In genomic region chr1:11706292-11706691, GRCh38 we compare ENCODE assay signal across 21 cellular contexts. TPM values are rescaled to one million over a fixed set of nuclear protein-coding genes. Genes with fewer than 3 reads are reported as not detected.
DNase-seq lines count a peak whose midpoint lies in the region; ATAC-seq, FAIRE-seq and TF ChIP-seq lines count a peak whose summit lies in the region.
"Had no signal": no experiment of that assay in that cellular context is flagged by ENCODE, and none has a peak within 500 bp of the region (broad histone marks: within the 10 kb centered on the region; RNA-seq: fewer than 3 reads in every experiment).

No MANE protein-coding gene starts in this region.

- H3K4me3 ChIP-seq in A549 (no peak overlapping the region), foreskin fibroblast (ENCODE audit: low read depth in 1 of 2, low read length in 2 of 2) (no peak overlapping the region)

- no peak for FAIRE-seq in A549 (lab: Jason Lieb, UNC)
- FAIRE-seq: GM12892, GM18507 had no signal

- 39% methylated on average over 4 of the region's 14 CpGs for WGBS in A549 (ENCODE audit: missing lambda C conversion rate)
- WGBS in H9 (ENCODE audit: extremely low coverage, insufficient read length, low lambda C conversion rate): no CpG with 5 or more reads among the region's 14 CpGs

- H3K27ac ChIP-seq in A549 (no peak overlapping the region), H9 (ENCODE audit: insufficient read length, low read depth, low read length) (no peak overlapping the region)
- H3K27ac ChIP-seq: HL-60 had no signal

- H3K9me3 Mint-ChIP-seq in H9 (no peaks in the 10 kb centered on the region), chondrocyte (ENCODE audit: low read depth) (no peaks in the 10 kb centered on the region)
- H3K9me3 Mint-ChIP-seq: CD4-positive, alpha-beta memory T cell; HFFc6 had no signal

- H2BK5ac ChIP-seq in H9 (ENCODE audit: insufficient read length, low read length): no peak overlapping the region

- CTCF ChIA-PET in A549 (lab: Yijun Ruan, JAX): interaction anchor here (1.6 to 3.1 kb wide), 2 partner anchors 56 to 64 kb away, joined by 4 to 10 read pairs; no protein-coding TSS in a partner anchor

- H2BK20ac ChIP-seq in H9 (ENCODE audit: low read depth, low read length, poor library complexity, severe bottlenecking): no peak overlapping the region

- no peak overlapping the region for H3K4ac ChIP-seq in H9 (ENCODE audit: low read depth, low read length)

- H2AFZ ChIP-seq in H9 (ENCODE audit: low read length): no peak overlapping the region

- H3K4me2 ChIP-seq in A549: no peak overlapping the region
- no peak overlapping the region for H3K4me2 ChIP-seq in H9 (ENCODE audit: insufficient read depth, insufficient read length, low read length)

- H3K79me1 ChIP-seq in H9 (ENCODE audit: insufficient read depth, low read depth, low read length, poor library complexity, severe bottlenecking): no peaks in the 10 kb centered on the region

- H3K4me1 Mint-ChIP-seq in H9: peaks cover 46 to 53% of the 10 kb centered on the region in 2 experiments
- H3K4me1 Mint-ChIP-seq in chondrocyte (ENCODE audit: low read depth): peaks cover 3% of the 10 kb centered on the region
- H3K4me1 Mint-ChIP-seq: B cell; CD4-positive, alpha-beta memory T cell had no signal

- H2BK12ac ChIP-seq in H9 (ENCODE audit: insufficient read length, low read depth, low read length): no peak overlapping the region

- POLR2A ChIA-PET in A549 (lab: Yijun Ruan, JAX): no interaction called here

- H3K27ac Mint-ChIP-seq in H9: peak overlapping the region in 1 of 3 experiments; percentile 82; a peak in 1 of 7 replicates
- H3K27ac Mint-ChIP-seq in chondrocyte (ENCODE audit: unreplicated experiment): no peak overlapping the region
- H3K27ac Mint-ChIP-seq: B cell; CD4-positive, alpha-beta memory T cell; HFFc6 had no signal

- 0 out of 3 replicates have a peak, but pooled peaks cover 4% of the 10 kb centered on the region for H3K4me1 ChIP-seq in A549
- H3K4me1 ChIP-seq in H9 (ENCODE audit: insufficient read depth, low read length): peaks cover 4% of the 10 kb centered on the region; the same call in 1 of the 2 replicates

- TF ChIP-seq POLR2A in A549 (IDR thresholded peaks at IDR 0.05; ENCODE audit: low read length): no peak

- H3K36me3 Mint-ChIP-seq in H9 (ENCODE audit: insufficient read depth in 1 of 3, low read depth in 3 of 3) (peaks cover 9 to 21% (median 10%) of the 10 kb centered on the region in 3 experiments), chondrocyte (ENCODE audit: low read depth) (no peaks in the 10 kb centered on the region)
- H3K36me3 Mint-ChIP-seq: CD14-positive monocyte; CD4-positive, alpha-beta memory T cell had no signal

- H4K8ac ChIP-seq in H9 (replicated peaks; ENCODE audit: insufficient read length, low read depth, low read length): no peak overlapping the region

- H3K18ac ChIP-seq in H9 (ENCODE audit: insufficient read length, low read depth, low read length): no peak overlapping the region

- H3K27me3 Mint-ChIP-seq in H9 (ENCODE audit: low read depth): no peaks in the 10 kb centered on the region
- H3K27me3 Mint-ChIP-seq in chondrocyte (ENCODE audit: low read depth): peaks cover 33% of the 10 kb centered on the region

- no peak for TF ChIP-seq EP300 in A549 (IDR thresholded peaks at IDR 0.05)

- no peak overlapping the region for H2BK120ac ChIP-seq in H9 (ENCODE audit: low read depth, low read length, poor library complexity, severe bottlenecking)

- H4K20me1 ChIP-seq in H9 (ENCODE audit: control insufficient read depth, insufficient read depth, insufficient read length): peaks cover 4% of the 10 kb centered on the region

- no peaks in the 10 kb centered on the region; the same call in 1 of the 2 replicates for H3K79me2 ChIP-seq in H9 (ENCODE audit: insufficient read depth, low read length)

- no peak overlapping the region for H3K9ac ChIP-seq in H9 (ENCODE audit: extremely low read depth, insufficient read length, low read length)

- TF ChIP-seq CTCF in A549 (IDR thresholded peaks at IDR 0.05) (no peak), H9 (conservative IDR thresholded peaks at IDR 0.05) (no peak), chondrocyte (IDR thresholded peaks at IDR 0.05) (no peak), foreskin fibroblast (IDR thresholded peaks at IDR 0.05; ENCODE audit: low read depth, low read length) (no peak)

- TF ChIP-seq RAD21 in A549 (conservative IDR thresholded peaks at IDR 0.05 in 1 of 2, IDR thresholded peaks at IDR 0.05 in 1 of 2): no peak

- no peak for DNase-seq in A549 (ENCODE audit: low read depth in 1 of 2, low spot score in 1 of 2)
- DNase-seq in H9: peak; percentile 22
- peak; percentile 79 for DNase-seq in chondrocyte (ENCODE audit: low spot score)
- DNase-seq in foreskin fibroblast: no peak
- DNase-seq in ureter (ENCODE audit: low spot score): no peak
- DNase-seq in C1 segment of cervical spinal cord (lab: John Stamatoyannopoulos, UW): no peak
- DNase-seq: CD4-positive, alpha-beta memory T cell; DMS153; DMS79; GDM1; HFFc6; IMR-90; Karpas-422; KBM-7 had no signal

- H3K23ac ChIP-seq in H9 (ENCODE audit: insufficient read length, low read depth, low read length): no peak overlapping the region

- H4K91ac ChIP-seq in H9 (ENCODE audit: insufficient read length, low read depth, low read length): no peak overlapping the region

- no peak overlapping the region for H3K4me3 Mint-ChIP-seq in H9
- no peak overlapping the region for H3K4me3 Mint-ChIP-seq in chondrocyte (ENCODE audit: unreplicated experiment)
- H3K4me3 Mint-ChIP-seq: B cell; CD14-positive monocyte; CD4-positive, alpha-beta memory T cell; HFFc6 had no signal

- no peak overlapping the region for H3T11ph ChIP-seq in H9 (ENCODE audit: low read length)

- no peak overlapping the region for H3K14ac ChIP-seq in H9 (ENCODE audit: insufficient read depth, low read length)

- ATAC-seq in A549: no peak
- ATAC-seq: HCT116 had no signal

- no peak overlapping the region for H4K5ac ChIP-seq in H9 (ENCODE audit: insufficient read length, low read depth, low read length)

- H3K56ac ChIP-seq in H9 (ENCODE audit: insufficient read length, low read depth, low read length): no peak overlapping the region

- H3K9me3 ChIP-seq in A549 (no peaks in the 10 kb centered on the region), H9 (ENCODE audit: control insufficient read depth, low read depth, low read length) (no peaks in the 10 kb centered on the region)

- H2AK5ac ChIP-seq in H9 (ENCODE audit: insufficient read length, low read length): no peak overlapping the region

- no peaks in the 10 kb centered on the region for H3K27me3 ChIP-seq in H9 (ENCODE audit: insufficient read depth, low read length)

- no peaks in the 10 kb centered on the region for H3K23me2 ChIP-seq in H9 (ENCODE audit: insufficient read length, low read depth, low read length, poor library complexity, severe bottlenecking)

- H2BK15ac ChIP-seq in H9 (ENCODE audit: low read depth, low read length): no peak overlapping the region

TF ChIP-seq in A549, 52 proteins besides CTCF, POLR2A, EP300 and RAD21 (continues in another document):
- TF ChIP-seq ZFP36 (IDR thresholded peaks at IDR 0.05; ENCODE audit: borderline replicate concordance, partially characterized antibody) (peak; percentile 63), CEBPB (IDR thresholded peaks at IDR 0.05) (no peak)

RNA-seq across cellular contexts. Expression of gene DRAXIN, which starts 14.8 kb away (rescaled TPM):
- polyA plus RNA-seq in A549 (2011; rRNA removed): 0.03 and 0.04 TPM in 2 replicates
- polyA plus RNA-seq in A549 (2012; cell fraction: cytosol; rRNA removed): under 0.01 and 0.01 TPM in 2 replicates
- 0.01 and 0.04 TPM in 2 replicates for polyA plus RNA-seq in A549 (2012; cell fraction: nucleus; rRNA removed)
- 0.03 to 0.08 TPM in 2 of 3 replicates, not detected in the other for polyA plus RNA-seq in A549 (2017; fragmentation: RNase III; extraction: RNeasy Plus Mini Kit Qiagen cat#74134 plus additional on column Dnase treatment)
- polyA minus RNA-seq in A549 (2011; rRNA and poly(A)+ RNA removed): not detected in 2 replicates
- total RNA-seq in H9 (2021): 20.1 and 20.5 TPM in 2 replicates
- 0.17 to 0.29 TPM (median 0.18 TPM) in 3 replicates for total RNA-seq in chondrocyte
- 0.08 TPM for total RNA-seq in ureter
- total RNA-seq: H4, HFFc6 had no signal

RNA-seq across cellular contexts. Expression of gene MAD2L2, which starts 25.3 kb away (rescaled TPM):
- polyA plus RNA-seq in A549 (2011; rRNA removed): 32.5 and 35.4 TPM in 2 replicates
- 67.2 and 71.8 TPM in 2 replicates for polyA plus RNA-seq in A549 (2012; cell fraction: cytosol; rRNA removed)
- 52.5 and 53.0 TPM in 2 replicates for polyA plus RNA-seq in A549 (2012; cell fraction: nucleus; rRNA removed)
- 30.6 to 31.7 TPM (median 31.2 TPM) in 3 replicates for polyA plus RNA-seq in A549 (2017; fragmentation: RNase III; extraction: RNeasy Plus Mini Kit Qiagen cat#74134 plus additional on column Dnase treatment)
- 34.5 and 39.9 TPM in 2 replicates for polyA minus RNA-seq in A549 (2011; rRNA and poly(A)+ RNA removed)
- total RNA-seq in H9 (2021): 283 and 289 TPM in 2 replicates
- 31.8 to 33.6 TPM (median 32.1 TPM) in 3 replicates for total RNA-seq in chondrocyte
- 16.6 TPM for total RNA-seq in ureter

RNA-seq across cellular contexts. Expression of gene AGTRAP, which starts 29.6 kb away (rescaled TPM):
- polyA plus RNA-seq in A549 (2011; rRNA removed) (26.9 and 32.1 TPM in 2 replicates), A549 (2017; fragmentation: RNase III; extraction: RNeasy Plus Mini Kit Qiagen cat#74134 plus additional on column Dnase treatment) (56.5 to 57.5 TPM (median 57.5 TPM) in 3 replicates)
- 87.0 and 122 TPM in 2 replicates for polyA plus RNA-seq in A549 (2012; cell fraction: cytosol; rRNA removed)
- 84.4 and 108 TPM in 2 replicates for polyA plus RNA-seq in A549 (2012; cell fraction: nucleus; rRNA removed)
- 20.3 and 32.0 TPM in 2 replicates for polyA minus RNA-seq in A549 (2011; rRNA and poly(A)+ RNA removed)
- total RNA-seq in H9 (2021) (58.8 and 60.9 TPM in 2 replicates), chondrocyte (19.8 to 25.5 TPM (median 23.8 TPM) in 3 replicates), ureter (33.1 TPM)

RNA-seq across cellular contexts. Expression of gene FBXO6, which starts 42.3 kb away (rescaled TPM):
- polyA plus RNA-seq in A549 (2011; rRNA removed) (7.7 and 8.5 TPM in 2 replicates), A549 (2017; fragmentation: RNase III; extraction: RNeasy Plus Mini Kit Qiagen cat#74134 plus additional on column Dnase treatment) (4.8 to 5.5 TPM (median 5.4 TPM) in 3 replicates)
- 14.3 and 18.0 TPM in 2 replicates for polyA plus RNA-seq in A549 (2012; cell fraction: cytosol; rRNA removed)
- polyA plus RNA-seq in A549 (2012; cell fraction: nucleus; rRNA removed): 6.8 and 9.0 TPM in 2 replicates
- polyA minus RNA-seq in A549 (2011; rRNA and poly(A)+ RNA removed): 6.7 and 7.7 TPM in 2 replicates
- total RNA-seq in H9 (2021) (0.94 and 1.1 TPM in 2 replicates), chondrocyte (8.5 to 10.1 TPM (median 9.2 TPM) in 3 replicates), ureter (7.5 TPM)

RNA-seq across cellular contexts. Expression of gene FBXO44, which starts 51.6 kb away (rescaled TPM):
- 10.3 and 10.4 TPM in 2 replicates for polyA plus RNA-seq in A549 (2011; rRNA removed)
- 21.9 and 29.7 TPM in 2 replicates for polyA plus RNA-seq in A549 (2012; cell fraction: cytosol; rRNA removed)
- polyA plus RNA-seq in A549 (2012; cell fraction: nucleus; rRNA removed): 90.7 and 96.8 TPM in 2 replicates
- polyA plus RNA-seq in A549 (2017; fragmentation: RNase III; extraction: RNeasy Plus Mini Kit Qiagen cat#74134 plus additional on column Dnase treatment): 21.7 to 27.3 TPM (median 26.9 TPM) in 3 replicates
- polyA minus RNA-seq in A549 (2011; rRNA and poly(A)+ RNA removed): 8.1 and 8.8 TPM in 2 replicates
- total RNA-seq in H9 (2021): 21.4 and 24.5 TPM in 2 replicates
- total RNA-seq in chondrocyte: 15.7 to 17.5 TPM (median 16.5 TPM) in 3 replicates
- total RNA-seq in ureter: 19.3 TPM

Comparison
In these comparisons a context has a peak if more than half of its experiments do, and no peak if none do; other contexts are left out.
1. DNase-seq: peak in H9 (single experiment) and chondrocyte (single experiment); none in A549 (0 of 2), foreskin fibroblast (0 of 2), ureter (single experiment) and C1 segment of cervical spinal cord (0 of 14).
2. RNA of gene DRAXIN, which starts 14.8 kb away (total RNA-seq): 20.1 to 20.5 TPM in H9; 0.17 to 0.29 TPM in chondrocyte and 0.08 TPM in ureter (single experiment); every median in the first group is over 10 times any median in the second.